ENCODE assay signal across 14 cellular contexts in the genomic region with DNA sequence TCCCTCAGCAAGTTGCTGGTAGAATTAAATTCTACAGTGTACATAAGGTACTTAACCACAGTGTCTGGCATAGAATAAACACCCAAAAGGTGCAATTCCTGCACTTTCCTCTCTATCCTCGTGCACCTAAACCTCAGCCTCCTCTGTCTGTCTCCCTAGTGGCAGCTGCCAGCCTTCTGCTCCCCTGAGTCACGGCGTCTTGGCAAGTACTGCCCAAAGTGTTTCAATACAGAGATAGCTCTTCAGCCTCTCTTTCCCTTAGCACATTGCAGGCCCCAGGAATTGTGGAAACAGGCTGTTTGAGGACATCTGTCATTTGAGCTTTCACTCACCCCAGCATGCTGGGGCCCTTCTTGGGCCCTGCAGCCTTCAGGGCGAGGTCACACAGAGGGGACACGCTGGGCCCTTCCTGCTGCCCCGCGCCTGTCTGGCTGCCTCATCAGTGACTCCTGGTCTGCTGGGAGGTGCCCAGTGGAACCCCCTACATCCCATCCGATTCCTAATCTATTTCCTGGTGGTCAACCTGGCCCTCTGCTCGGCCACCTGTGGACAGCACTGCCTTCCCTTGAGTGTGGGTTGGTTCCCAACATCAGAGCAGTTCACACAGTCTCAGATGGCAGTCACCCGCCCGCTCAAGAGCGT. TPM values are rescaled to one million over a fixed set of nuclear protein-coding genes. Genes with fewer than 3 reads are reported as not detected.
DNase-seq lines count a peak whose midpoint lies in the region; ATAC-seq, FAIRE-seq and TF ChIP-seq lines count a peak whose summit lies in the region.
"Had no signal": no experiment of that assay in that cellular context is flagged by ENCODE, and none has a peak within 500 bp of the region (broad histone marks: within the 10 kb centered on the region; RNA-seq: fewer than 3 reads in every experiment).

No MANE protein-coding gene starts in this region.

- H2BK20ac ChIP-seq in H1 (ENCODE audit: low read length), result peak overlapping the region; percentile 62; the same call in 1 of the 2 replicates

- no peak overlapping the region for H4K5ac ChIP-seq in H1 (ENCODE audit: insufficient read length, low read depth, low read length)

- intact Hi-C loops in lower lobe of right lung (cut with DNase I) (no loop called here), natural killer cell (cut with micrococcal nuclease) (no loop called here)

- no peaks in the 10 kb centered on the region for H3K23me2 ChIP-seq in H1 (ENCODE audit: low read depth, low read length)

- no peak overlapping the region for H2BK120ac ChIP-seq in H1 (replicated peaks; ENCODE audit: low read depth, low read length)

- TF ChIP-seq CTCF in H1 (IDR thresholded peaks at IDR 0.05; ENCODE audit: control extremely low read depth in 1 of 3, insufficient read depth in 1 of 3, low read depth in 1 of 3, low read length in 3 of 3) (no peak), lower lobe of right lung (IDR thresholded peaks at IDR 0.05) (no peak), natural killer cell (IDR thresholded peaks at IDR 0.05) (no peak)

- peak overlapping the region; percentile 97 for H2BK12ac ChIP-seq in H1 (ENCODE audit: low read depth, low read length)

- H3K4ac ChIP-seq in H1 (replicated peaks; ENCODE audit: insufficient read length, low read depth, low read length), result no peak overlapping the region

- H3K4me3 ChIP-seq in HUES64 (ENCODE audit: low read length), result no peak overlapping the region
- no peak overlapping the region for H3K4me3 ChIP-seq in H1 (ENCODE audit: extremely low read depth in 1 of 4, insufficient read depth in 2 of 4, low read depth in 3 of 4, low read length in 4 of 4)
- no peak overlapping the region for H3K4me3 ChIP-seq in lower lobe of right lung
- H3K4me3 ChIP-seq in stomach smooth muscle (ENCODE audit: low read length in 2 of 2), result no peak overlapping the region

- H3K56ac ChIP-seq in H1 (replicated peaks; ENCODE audit: insufficient read length, low read depth, low read length), result no peak overlapping the region

- H4K8ac ChIP-seq in H1 (ENCODE audit: extremely low read depth, insufficient read depth, low read length), result no peak overlapping the region

- no peak overlapping the region for H3K4me3 Mint-ChIP-seq in activated CD4-positive, alpha-beta memory T cell treated with anti-CD3 and anti-CD28 coated beads, Interleukin-2, amount 10 ng/mL, durations not matched to agents 7 days and 5 days
- no peak overlapping the region for H3K4me3 Mint-ChIP-seq in natural killer cell
- H3K4me3 Mint-ChIP-seq: effector memory CD8-positive, alpha-beta T cell had no signal

- no peaks in the 10 kb centered on the region for H3K4me1 Mint-ChIP-seq in activated CD4-positive, alpha-beta memory T cell treated with anti-CD3 and anti-CD28 coated beads, Interleukin-2, amount 10 ng/mL, durations not matched to agents 7 days and 5 days
- no peaks in the 10 kb centered on the region for H3K4me1 Mint-ChIP-seq in natural killer cell

- H3K27ac ChIP-seq in HUES64 (ENCODE audit: low read depth, low read length) (peak overlapping the region; percentile 92), H1 (ENCODE audit: low read depth, low read length) (0 out of 2 replicates have a peak overlapping the region, but pooled peaks have one; percentile 9), lower lobe of right lung (peak overlapping the region; percentile 49), stomach smooth muscle (ENCODE audit: low read length) (peak overlapping the region; percentile 82)

- POLR2A ChIA-PET in H1 (lab: Charles Lee; ENCODE audit: partially characterized antibody), result interaction anchor here (0.6 to 4.4 kb wide), 6 partner anchors 9 to 194 kb away, joined by 3 to 34 read pairs (median 3); a partner anchor contains a TSS
- POLR2A ChIA-PET in activated CD4-positive, alpha-beta memory T cell treated with anti-CD3 and anti-CD28 coated beads, Interleukin-2, amount 10 ng/mL, durations not matched to agents 7 days and 5 days (lab: Charles Lee), result no interaction called here

- 0 out of 2 replicates have a peak overlapping the region, but pooled peaks have one; percentile 29 for H3K9ac ChIP-seq in HUES64 (ENCODE audit: low read depth, low read length)
- no peak overlapping the region; a peak in 1 of 7 replicates for H3K9ac ChIP-seq in H1 (replicated peaks in 1 of 4; ENCODE audit: extremely low read depth in 1 of 4, low read depth in 3 of 4, low read length in 3 of 4)
- H3K9ac ChIP-seq in stomach smooth muscle (ENCODE audit: low read length in 2 of 2), result peak overlapping the region; percentile 6 to 42

- peak overlapping the region; percentile 85 for H2BK5ac ChIP-seq in H1 (ENCODE audit: low read depth, low read length)

- peaks cover 0 to 4% of the 10 kb centered on the region in 2 experiments for H4K20me1 ChIP-seq in H1 (replicated peaks in 1 of 2; ENCODE audit: control insufficient read depth in 1 of 2, insufficient read depth in 2 of 2, low read length in 2 of 2)

- peaks cover 70% of the 10 kb centered on the region for H3K4me1 ChIP-seq in HUES64 (ENCODE audit: insufficient read depth, low read length)
- H3K4me1 ChIP-seq in H1 (replicated peaks in 1 of 4; ENCODE audit: control insufficient read depth in 3 of 4, insufficient read depth in 4 of 4, low read length in 3 of 4), result peaks cover 8 to 26% (median 15%) of the 10 kb centered on the region in 4 experiments
- H3K4me1 ChIP-seq in lower lobe of right lung, result peaks cover 56% of the 10 kb centered on the region
- peaks cover 91% of the 10 kb centered on the region for H3K4me1 ChIP-seq in stomach smooth muscle (ENCODE audit: control insufficient read depth, insufficient read depth, low read length)

- CTCF ChIA-PET in H1 (lab: Charles Lee; ENCODE audit: partially characterized antibody), result interaction anchor here (0.7 to 2.6 kb wide), 12 partner anchors 12 to 87 kb away, joined by 3 to 13 read pairs (median 4); a partner anchor contains a TSS
- CTCF ChIA-PET in activated CD4-positive, alpha-beta memory T cell treated with anti-CD3 and anti-CD28 coated beads, Interleukin-2, amount 10 ng/mL, durations not matched to agents 7 days and 5 days (lab: Charles Lee), result no interaction called here

- TF ChIP-seq RAD21 in H1 (IDR thresholded peaks at IDR 0.05 in 1 of 2, conservative IDR thresholded peaks at IDR 0.05 in 1 of 2; ENCODE audit: low read depth in 2 of 2, low read length in 2 of 2), result no peak

- H3K27me3 Mint-ChIP-seq in activated CD4-positive, alpha-beta memory T cell treated with anti-CD3 and anti-CD28 coated beads, Interleukin-2, amount 10 ng/mL, durations not matched to agents 7 days and 5 days, result peaks cover 16% of the 10 kb centered on the region
- H3K27me3 Mint-ChIP-seq in natural killer cell (ENCODE audit: low read depth in 2 of 2), result peaks cover 12 to 47% of the 10 kb centered on the region in 2 donors

- in situ Hi-C loops in KBM-7 (cut with MboI; ENCODE audit: low pct_unique_long_range_greater_than_20kb, low sequenced_read_pairs), result no loop called here

- H2BK15ac ChIP-seq in H1 (ENCODE audit: low read length), result no peak overlapping the region; the same call in 1 of the 2 replicates

- H3K9me3 ChIP-seq in HUES64 (ENCODE audit: insufficient read depth, low read depth, low read length) (no peaks in the 10 kb centered on the region), H1 (ENCODE audit: insufficient read depth in 2 of 2, low read depth in 1 of 2, low read length in 1 of 2) (no peaks in the 10 kb centered on the region; a peak in 1 of 4 replicates), lower lobe of right lung (no peaks in the 10 kb centered on the region), stomach smooth muscle (ENCODE audit: control insufficient read depth in 2 of 2, low read length in 2 of 2) (no peaks in the 10 kb centered on the region)

- H3K79me2 ChIP-seq in H1 (ENCODE audit: control insufficient read depth in 1 of 2, insufficient read depth in 2 of 2, low read length in 2 of 2), result no peaks in the 10 kb centered on the region

- H3K18ac ChIP-seq in H1 (ENCODE audit: extremely low read depth, low read length), result peak overlapping the region; percentile 63

- H3K27me3 ChIP-seq in HUES64 (ENCODE audit: insufficient read depth, low read length) (no peaks in the 10 kb centered on the region), H1 (replicated peaks in 1 of 4; ENCODE audit: control insufficient read depth in 3 of 4, extremely low read depth in 1 of 4, insufficient read depth in 3 of 4, low read length in 3 of 4) (no peaks in the 10 kb centered on the region), lower lobe of right lung (ENCODE audit: low read depth) (no peaks in the 10 kb centered on the region), stomach smooth muscle (ENCODE audit: control insufficient read depth in 1 of 2, insufficient read depth in 2 of 2, low read length in 2 of 2) (no peaks in the 10 kb centered on the region)

- H3K4me2 ChIP-seq in H1 (ENCODE audit: insufficient read depth in 1 of 2, low read depth in 2 of 2, low read length in 2 of 2), result peak overlapping the region; percentile 49 to 59; a peak in 2 of 4 replicates

- no peaks in the 10 kb centered on the region for H3K36me3 Mint-ChIP-seq in activated CD4-positive, alpha-beta memory T cell treated with anti-CD3 and anti-CD28 coated beads, Interleukin-2, amount 10 ng/mL, durations not matched to agents 7 days and 5 days (ENCODE audit: low read depth)
- no peaks in the 10 kb centered on the region for H3K36me3 Mint-ChIP-seq in natural killer cell
- H3K36me3 Mint-ChIP-seq: naive B cell had no signal

- FAIRE-seq in H1 (lab: Jason Lieb, UNC) (no peak), GM12892 (lab: Jason Lieb, UNC) (no peak)

- TF ChIP-seq POLR2A in H1 (IDR thresholded peaks at IDR 0.05; ENCODE audit: control extremely low read depth in 1 of 2, low read depth in 2 of 2, low read length in 2 of 2) (no peak), GM12892 (IDR thresholded peaks at IDR 0.05; ENCODE audit: low read depth, low read length) (no peak)

- H3K9me3 Mint-ChIP-seq in activated CD4-positive, alpha-beta memory T cell treated with anti-CD3 and anti-CD28 coated beads, Interleukin-2, amount 10 ng/mL, durations not matched to agents 7 days and 5 days, result no peaks in the 10 kb centered on the region
- H3K9me3 Mint-ChIP-seq in natural killer cell, result no peaks in the 10 kb centered on the region
- H3K9me3 Mint-ChIP-seq: effector memory CD8-positive, alpha-beta T cell; naive B cell had no signal

- H3K36me3 ChIP-seq in HUES64 (ENCODE audit: insufficient read depth, low read length) (no peaks in the 10 kb centered on the region), H1 (ENCODE audit: control insufficient read depth in 2 of 4, insufficient read depth in 4 of 4, low read length in 3 of 4) (no peaks in the 10 kb centered on the region; a peak in 1 of 8 replicates), lower lobe of right lung (peaks cover 3% of the 10 kb centered on the region), stomach smooth muscle (ENCODE audit: control insufficient read depth in 2 of 2, insufficient read depth in 2 of 2, low read length in 2 of 2) (peaks cover 5 to 7% of the 10 kb centered on the region in 2 donors)

- H3K79me1 ChIP-seq in H1 (ENCODE audit: low read depth, low read length), result peaks cover 9% of the 10 kb centered on the region; the same call in 1 of the 2 replicates

- DNase-seq in H1 (ENCODE audit: low read depth in 1 of 2, low spot score in 2 of 2), result no peak
- DNase-seq in lower lobe of right lung, result no peak
- DNase-seq in activated CD4-positive, alpha-beta memory T cell treated with anti-CD3 and anti-CD28 coated beads, Interleukin-2, amount 10 ng/mL, durations not matched to agents 7 days and 5 days, result no peak
- DNase-seq in KBM-7, result no peak
- no peak for DNase-seq in GM12892 (ENCODE audit: insufficient read length)
- DNase-seq in natural killer cell, result no peak
- DNase-seq: effector memory CD8-positive, alpha-beta T cell; HCEC 1CT; hippocampal formation; KG1; naive B cell; NCI-H2107 had no signal

- no peak overlapping the region for H3K23ac ChIP-seq in H1 (ENCODE audit: insufficient read length)

- no peak overlapping the region for H2AFZ ChIP-seq in H1 (ENCODE audit: low read length)

- H2AK5ac ChIP-seq in H1 (ENCODE audit: low read depth, low read length), result peak overlapping the region; percentile 93

- no peak for TF ChIP-seq EP300 in H1 (IDR thresholded peaks at IDR 0.05; ENCODE audit: borderline replicate concordance in 1 of 2, low read depth in 2 of 2, low read length in 2 of 2)

- WGBS in HUES64, result 74% methylated on average over 12 of the region's 12 CpGs
- 87% methylated on average over 12 of the region's 12 CpGs; no CpG with 5 or more reads in 1 of the 2 experiments for WGBS in H1 (ENCODE audit: extremely low coverage in 1 of 2, insufficient coverage in 1 of 2, insufficient read length in 1 of 2, insufficient replicate concordance in 2 of 2, low coverage in 1 of 2, low lambda C conversion rate in 2 of 2, missing lambda C conversion rate in 1 of 2), 2 experiments

- no peak overlapping the region for H3K27ac Mint-ChIP-seq in activated CD4-positive, alpha-beta memory T cell treated with anti-CD3 and anti-CD28 coated beads, Interleukin-2, amount 10 ng/mL, durations not matched to agents 7 days and 5 days
- H3K27ac Mint-ChIP-seq in natural killer cell, result no peak overlapping the region
- H3K27ac Mint-ChIP-seq: effector memory CD8-positive, alpha-beta T cell had no signal

- H4K91ac ChIP-seq in H1 (replicated peaks; ENCODE audit: insufficient read length, low read length), result peak overlapping the region; percentile 63

- no peak overlapping the region for H3K14ac ChIP-seq in H1 (ENCODE audit: insufficient read length)

- no peak for ATAC-seq in lower lobe of right lung
- ATAC-seq in natural killer cell, result no peak
- ATAC-seq: effector memory CD8-positive, alpha-beta T cell had no signal

RNA-seq across cellular contexts. Expression of a gene that starts 19.3 kb away (rescaled TPM):
- polyA plus RNA-seq in HUES64 (2013, experiment 1 of 2), result 57.2 TPM
- 87.0 TPM for polyA plus RNA-seq in HUES64 (2013, experiment 2 of 2)
- total RNA-seq in H1 (2021; fragmentation: NEBNext Ultra II Directional; extraction: Animal tissue kit (Norgen Biotek cat#: 25700)), result 77.0 and 80.4 TPM in 2 replicates
- 87.3 and 133 TPM in 2 replicates for polyA plus RNA-seq in H1 (2011; rRNA removed)
- polyA plus RNA-seq in H1 (2011; cell fraction: cytosol; rRNA removed), result 64.4 TPM
- 260 TPM for polyA plus RNA-seq in H1 (2011; cell fraction: nucleus; rRNA removed)
- polyA plus RNA-seq in H1 (2012, experiment 1 of 2), result 45.6 to 82.2 TPM (median 69.4 TPM) in 4 replicates
- 40.9 TPM for polyA plus RNA-seq in H1 (2012, experiment 2 of 2)
- 143 TPM for polyA plus RNA-seq in H1 (2013, experiment 1 of 2)
- polyA plus RNA-seq in H1 (2013, experiment 2 of 2), result 123 TPM
- polyA minus RNA-seq in H1 (2011; rRNA and poly(A)+ RNA removed), result 69.1 and 74.8 TPM in 2 replicates
- 78.9 TPM for polyA minus RNA-seq in H1 (2011; cell fraction: cytosol; rRNA and poly(A)+ RNA removed)
- 109 TPM for polyA minus RNA-seq in H1 (2011; cell fraction: nucleus; rRNA and poly(A)+ RNA removed)
- total RNA-seq in lower lobe of right lung (185 TPM), natural killer cell (not detected)
- total RNA-seq in activated CD4-positive, alpha-beta memory T cell treated with anti-CD3 and anti-CD28 coated beads, Interleukin-2, amount 10 ng/mL, durations not matched to agents 7 days and 5 days, result not detected
- 0.32 TPM for polyA plus RNA-seq in GM12892 (2012; ENCODE audit: missing spikeins)

RNA-seq across cellular contexts. Expression of a gene that starts 19.4 kb away (rescaled TPM):
- polyA plus RNA-seq in HUES64 (2013, experiment 1 of 2), result 54.7 TPM
- 65.4 TPM for polyA plus RNA-seq in HUES64 (2013, experiment 2 of 2)
- total RNA-seq in H1 (2021; fragmentation: NEBNext Ultra II Directional; extraction: Animal tissue kit (Norgen Biotek cat#: 25700)), result 82.0 and 91.0 TPM in 2 replicates
- polyA plus RNA-seq in H1 (2011; rRNA removed), result 30.7 and 31.7 TPM in 2 replicates
- 31.3 TPM for polyA plus RNA-seq in H1 (2011; cell fraction: cytosol; rRNA removed)
- polyA plus RNA-seq in H1 (2011; cell fraction: nucleus; rRNA removed), result 69.4 TPM
- 39.8 to 46.7 TPM (median 43.8 TPM) in 4 replicates for polyA plus RNA-seq in H1 (2012, experiment 1 of 2)
- polyA plus RNA-seq in H1 (2012, experiment 2 of 2), result 17.1 TPM
- polyA plus RNA-seq in H1 (2013, experiment 1 of 2), result 88.0 TPM
- polyA plus RNA-seq in H1 (2013, experiment 2 of 2), result 83.1 TPM
- 46.9 and 65.9 TPM in 2 replicates for polyA minus RNA-seq in H1 (2011; rRNA and poly(A)+ RNA removed)
- 44.9 TPM for polyA minus RNA-seq in H1 (2011; cell fraction: cytosol; rRNA and poly(A)+ RNA removed)
- 51.4 TPM for polyA minus RNA-seq in H1 (2011; cell fraction: nucleus; rRNA and poly(A)+ RNA removed)
- total RNA-seq in lower lobe of right lung (161 TPM), natural killer cell (not detected)
- total RNA-seq in activated CD4-positive, alpha-beta memory T cell treated with anti-CD3 and anti-CD28 coated beads, Interleukin-2, amount 10 ng/mL, durations not matched to agents 7 days and 5 days, result not detected
- polyA plus RNA-seq in GM12892 (2012; ENCODE audit: missing spikeins), result not detected

Comparison
In these comparisons a context has a peak if more than half of its experiments do, and no peak if none do; other contexts are left out.
1. H3K27ac ChIP-seq: peak in every context shown above with its lines; median percentile 92 in HUES64; 82 in stomach smooth muscle; 49 in lower lobe of right lung; 9 in H1.
2. H3K9ac ChIP-seq: peak in HUES64 (single experiment) and stomach smooth muscle (2 of 2); none in H1 (0 of 4).
3. RNA of a gene that starts 19.3 kb away (total RNA-seq): 185 TPM in lower lobe of right lung (single experiment) and 77.0 to 80.4 TPM in H1; not detected in activated CD4-positive, alpha-beta memory T cell treated with anti-CD3 and anti-CD28 coated beads, Interleukin-2, amount 10 ng/mL, durations not matched to agents 7 days and 5 days and not detected in natural killer cell; every median in the first group is over 10 times any median in the second.
4. RNA of a gene that starts 19.4 kb away (total RNA-seq): 161 TPM in lower lobe of right lung (single experiment) and 82.0 to 91.0 TPM in H1; not detected in activated CD4-positive, alpha-beta memory T cell treated with anti-CD3 and anti-CD28 coated beads, Interleukin-2, amount 10 ng/mL, durations not matched to agents 7 days and 5 days and not detected in natural killer cell; every median in the first group is over 10 times any median in the second.